16 cellular contexts compared by ENCODE assay signal in genomic region chr9:109198736-109199384, GRCh38. TPM values are rescaled to one million over a fixed set of nuclear protein-coding genes. Genes with fewer than 3 reads are reported as not detected.
DNase-seq lines count a peak whose midpoint lies in the region; ATAC-seq and TF ChIP-seq lines count a peak whose summit lies in the region.
"Had no signal": no experiment of that assay in that cellular context is flagged by ENCODE, and none has a peak within 500 bp of the region (broad histone marks: within the 10 kb centered on the region; RNA-seq: fewer than 3 reads in every experiment).

No MANE protein-coding gene starts in this region.

- no peak overlapping the region for H3K27ac Mint-ChIP-seq in activated CD4-positive, alpha-beta T cell treated with anti-CD3 and anti-CD28 coated beads for 36 hours
- H3K27ac Mint-ChIP-seq: activated CD8-positive, alpha-beta memory T cell treated with anti-CD3 and anti-CD28 coated beads, Interleukin-2, amount 10 ng/mL, durations not matched to agents 7 days and 5 days had no signal

- POLR2A ChIA-PET in activated CD4-positive, alpha-beta T cell treated with anti-CD3 and anti-CD28 coated beads for 36 hours (lab: Charles Lee) = no interaction called here

- H3K27me3 ChIP-seq in brain microvascular endothelial cell (replicated peaks) = no peaks in the 10 kb centered on the region
- H3K27me3 ChIP-seq: uterus had no signal

- H3K4me3 ChIP-seq in brain microvascular endothelial cell (ENCODE audit: low read depth, low read length) = no peak overlapping the region
- H3K4me3 ChIP-seq: lung, uterus had no signal

- in situ Hi-C loops in brain microvascular endothelial cell (cut with HindIII; ENCODE audit: low pct_ligation_motif_present, low sequenced_read_pairs) = no loop called here

- H3K27me3 Mint-ChIP-seq in activated CD4-positive, alpha-beta T cell treated with anti-CD3 and anti-CD28 coated beads for 36 hours = peaks cover 3% of the 10 kb centered on the region

- H3K36me3 ChIP-seq in brain microvascular endothelial cell (replicated peaks) = no peaks in the 10 kb centered on the region
- H3K36me3 ChIP-seq: uterus had no signal

- H3K4me3 Mint-ChIP-seq in activated CD4-positive, alpha-beta T cell treated with anti-CD3 and anti-CD28 coated beads for 36 hours = no peak overlapping the region
- H3K4me3 Mint-ChIP-seq: activated CD8-positive, alpha-beta memory T cell treated with anti-CD3 and anti-CD28 coated beads, Interleukin-2, amount 10 ng/mL, durations not matched to agents 7 days and 5 days had no signal

- ATAC-seq in activated CD4-positive, alpha-beta T cell treated with anti-CD3 and anti-CD28 coated beads for 36 hours = peak; percentile 65
- no peak for ATAC-seq in GM18520 (IDR thresholded peaks at IDR 0.05; ENCODE audit: unreplicated experiment)
- ATAC-seq: activated CD8-positive, alpha-beta memory T cell treated with anti-CD3 and anti-CD28 coated beads, Interleukin-2, amount 10 ng/mL, durations not matched to agents 7 days and 5 days had no signal

- TF ChIP-seq CTCF in brain microvascular endothelial cell (IDR thresholded peaks at IDR 0.05; ENCODE audit: low read depth, low read length, missing control alignments) = peak; percentile 32

- no peaks in the 10 kb centered on the region for H3K4me1 Mint-ChIP-seq in activated CD4-positive, alpha-beta T cell treated with anti-CD3 and anti-CD28 coated beads for 36 hours
- H3K4me1 Mint-ChIP-seq: activated CD8-positive, alpha-beta memory T cell treated with anti-CD3 and anti-CD28 coated beads, Interleukin-2, amount 10 ng/mL, durations not matched to agents 7 days and 5 days had no signal

- no peak overlapping the region for H3K27ac ChIP-seq in brain microvascular endothelial cell
- H3K27ac ChIP-seq: uterus had no signal

- intact Hi-C loops in activated CD4-positive, alpha-beta T cell treated with anti-CD3 and anti-CD28 coated beads for 36 hours (cut with DNase I, micrococcal nuclease) = no loop called here

- CTCF ChIA-PET in activated CD4-positive, alpha-beta T cell treated with anti-CD3 and anti-CD28 coated beads for 36 hours (lab: Charles Lee) = interaction anchor here (0.6 to 1.0 kb wide), 4 partner anchors 11 to 307 kb away, joined by 3 read pairs; no protein-coding TSS in a partner anchor

- no peak for DNase-seq in activated CD4-positive, alpha-beta T cell treated with anti-CD3 and anti-CD28 coated beads for 36 hours
- DNase-seq in activated CD4-positive, alpha-beta T cell treated with anti-CD3 and anti-CD28 coated beads for 48 hours = no peak
- peak; percentile 28 for DNase-seq in HuH-7 (ENCODE audit: low spot score)
- DNase-seq in brain microvascular endothelial cell = no peak
- DNase-seq in renal cortical epithelial cell (ENCODE audit: low read depth) = peak; percentile 3
- DNase-seq in SHP77 treated with DMSO at 0.1 percent for 48 hours (lab: John Stamatoyannopoulos, UW) = no peak
- no peak for DNase-seq in NCI-H1436 (lab: John Stamatoyannopoulos, UW)
- DNase-seq: activated CD8-positive, alpha-beta memory T cell treated with anti-CD3 and anti-CD28 coated beads, Interleukin-2, amount 10 ng/mL, durations not matched to agents 7 days and 5 days; NCI-H146; nucleus accumbens; stimulated activated CD8-positive, alpha-beta memory T cell treated with anti-CD3 and anti-CD28 coated beads, Interleukin-4, amount 100 ng/mL, for 48 hours; T-helper 9 cell; uterus had no signal

- no peaks in the 10 kb centered on the region for H3K9me3 Mint-ChIP-seq in activated CD4-positive, alpha-beta T cell treated with anti-CD3 and anti-CD28 coated beads for 36 hours (ENCODE audit: low read depth)

- H3K36me3 Mint-ChIP-seq in activated CD4-positive, alpha-beta T cell treated with anti-CD3 and anti-CD28 coated beads for 36 hours (ENCODE audit: low read depth) = no peaks in the 10 kb centered on the region
- H3K36me3 Mint-ChIP-seq: activated CD8-positive, alpha-beta memory T cell treated with anti-CD3 and anti-CD28 coated beads, Interleukin-2, amount 10 ng/mL, durations not matched to agents 7 days and 5 days had no signal

RNA-seq across cellular contexts. Expression of gene FRRS1L, which starts 31.8 kb away (rescaled TPM):
- total RNA-seq in activated CD4-positive, alpha-beta T cell treated with anti-CD3 and anti-CD28 coated beads for 36 hours = not detected
- 0.50 TPM in 1 of 2 replicates, not detected in the other for total RNA-seq in renal cortical epithelial cell
- total RNA-seq: activated CD8-positive, alpha-beta memory T cell treated with anti-CD3 and anti-CD28 coated beads, Interleukin-2, amount 10 ng/mL, durations not matched to agents 7 days and 5 days; G401 had no signal

Comparison
In these comparisons a context has a peak if more than half of its experiments do, and no peak if none do; other contexts are left out.
1. DNase-seq: peak in HuH-7 (single experiment) and renal cortical epithelial cell (single experiment); none in activated CD4-positive, alpha-beta T cell treated with anti-CD3 and anti-CD28 coated beads for 36 hours (single experiment), activated CD4-positive, alpha-beta T cell treated with anti-CD3 and anti-CD28 coated beads for 48 hours (single experiment), brain microvascular endothelial cell (single experiment), SHP77 treated with DMSO at 0.1 percent for 48 hours (single experiment) and NCI-H1436 (single experiment).